In the genomic region with DNA sequence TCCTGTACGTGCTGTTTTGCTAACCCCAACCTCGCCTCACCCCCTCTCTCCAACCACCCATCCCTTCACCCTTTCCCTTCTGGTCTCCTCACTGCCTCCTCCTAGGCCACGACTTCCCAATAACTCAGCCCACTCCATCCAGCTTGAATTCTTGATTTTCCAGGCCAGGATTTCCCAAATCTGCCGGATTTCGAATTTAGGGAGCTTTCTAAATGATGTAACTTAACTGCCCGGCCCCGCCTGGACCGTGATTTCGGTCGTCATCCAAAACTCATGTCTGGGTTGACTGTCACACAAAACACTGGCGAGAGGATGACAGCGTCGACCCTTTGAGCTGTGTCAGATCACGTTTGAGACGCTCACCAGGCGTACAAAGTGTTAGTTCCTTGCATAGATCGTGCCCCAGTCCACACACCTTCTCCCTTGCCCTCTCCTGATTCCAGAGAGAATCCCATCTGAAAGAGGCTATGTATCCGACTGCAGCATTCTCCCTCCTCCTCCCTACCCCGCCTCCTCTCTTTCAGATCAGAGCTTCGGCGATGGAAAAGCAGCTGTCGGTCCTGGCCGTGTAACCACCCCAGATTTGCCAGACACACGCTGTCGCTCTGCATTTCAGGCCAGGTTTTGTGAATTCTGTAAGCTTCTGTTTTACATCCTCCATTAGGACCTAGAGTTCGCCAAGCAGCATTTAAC, we compare ENCODE assay signal across 16 cellular contexts.
A peak's percentile ranks its signal among the peaks of the same experiment; 100 is the strongest.
DNase-seq lines count a peak whose midpoint lies in the region; ATAC-seq, FAIRE-seq and TF ChIP-seq lines count a peak whose summit lies in the region.
"Had no signal": no experiment of that assay in that cellular context is flagged by ENCODE, and none has a peak within 500 bp of the region (broad histone marks: within the 10 kb centered on the region; RNA-seq: fewer than 3 reads in every experiment).

No MANE protein-coding gene starts in this region.

- H3K9me3 ChIP-seq in H9 (ENCODE audit: control insufficient read depth, low read depth, low read length): no peaks in the 10 kb centered on the region
- no peaks in the 10 kb centered on the region for H3K9me3 ChIP-seq in H1 (ENCODE audit: insufficient read depth in 2 of 2, low read depth in 1 of 2, low read length in 1 of 2)

- WGBS in H9 (ENCODE audit: extremely low coverage, insufficient read length, low lambda C conversion rate): no CpG with 5 or more reads among the region's 26 CpGs
- 2% methylated on average over 26 of the region's 26 CpGs; no CpG with 5 or more reads in 1 of the 2 experiments for WGBS in H1 (ENCODE audit: extremely low coverage in 1 of 2, insufficient coverage in 1 of 2, insufficient read length in 1 of 2, insufficient replicate concordance in 2 of 2, low coverage in 1 of 2, low lambda C conversion rate in 2 of 2, missing lambda C conversion rate in 1 of 2), 2 experiments

- H3K9ac ChIP-seq in H9 (ENCODE audit: extremely low read depth, insufficient read length, low read length) (peak overlapping the region; percentile 38), H1 (replicated peaks in 1 of 4; ENCODE audit: extremely low read depth in 1 of 4, low read depth in 3 of 4, low read length in 3 of 4) (peak overlapping the region in 1 of 4 experiments; percentile 44; a peak in 1 of 7 replicates)

- DNase-seq in Ammon's horn (ENCODE audit: low spot score) (peak; percentile 37), H9 (peak; percentile 55), H1 (ENCODE audit: low read depth in 1 of 2, low spot score in 2 of 2) (peak in 1 of 2 experiments; percentile 56), myocyte (ENCODE audit: low read depth) (peak; percentile 42), osteocyte (ENCODE audit: extremely low spot score, unreplicated experiment) (no peak), G401 (ENCODE audit: low spot score) (no peak)
- no peak for DNase-seq in activated CD8-positive, alpha-beta memory T cell treated with anti-CD3 and anti-CD28 coated beads, Interleukin-2, amount 10 ng/mL, durations not matched to agents 7 days and 5 days
- DNase-seq: activated CD8-positive, alpha-beta memory T cell treated with anti-CD3 and anti-CD28 coated beads, Interleukin-2, amount 50 U/mL, for 48 hours; C1 segment of cervical spinal cord; effector memory CD4-positive, alpha-beta T cell; GF-D8; NCI-H1436 treated with DMSO at 0.1 percent for 48 hours; NCI-H774; SIG-M5 had no signal

- H3K4me1 Mint-ChIP-seq in H9 (peaks cover 22 to 27% of the 10 kb centered on the region in 2 experiments), osteocyte (ENCODE audit: unreplicated experiment) (no peaks in the 10 kb centered on the region)
- no peaks in the 10 kb centered on the region for H3K4me1 Mint-ChIP-seq in activated T-helper 17 cell treated with anti-CD3 and anti-CD28 coated beads, Interleukin-2, amount 50 U/mL, for 72 hours
- no peaks in the 10 kb centered on the region for H3K4me1 Mint-ChIP-seq in activated CD8-positive, alpha-beta memory T cell treated with anti-CD3 and anti-CD28 coated beads, Interleukin-2, amount 10 ng/mL, durations not matched to agents 7 days and 5 days

- H3K27me3 Mint-ChIP-seq in H9 (ENCODE audit: low read depth) (peaks cover 20% of the 10 kb centered on the region), osteocyte (ENCODE audit: unreplicated experiment) (peaks cover 36% of the 10 kb centered on the region)
- peaks cover 84% of the 10 kb centered on the region for H3K27me3 Mint-ChIP-seq in activated T-helper 17 cell treated with anti-CD3 and anti-CD28 coated beads, Interleukin-2, amount 50 U/mL, for 72 hours
- peaks cover 87% of the 10 kb centered on the region for H3K27me3 Mint-ChIP-seq in activated CD8-positive, alpha-beta memory T cell treated with anti-CD3 and anti-CD28 coated beads, Interleukin-2, amount 10 ng/mL, durations not matched to agents 7 days and 5 days

- H2BK12ac ChIP-seq in H9 (ENCODE audit: insufficient read length, low read depth, low read length): no peak overlapping the region
- H2BK12ac ChIP-seq in H1 (ENCODE audit: low read depth, low read length): no peak overlapping the region

- no peak overlapping the region for H4K8ac ChIP-seq in H9 (replicated peaks; ENCODE audit: insufficient read length, low read depth, low read length)
- H4K8ac ChIP-seq in H1 (ENCODE audit: extremely low read depth, insufficient read depth, low read length): no peak overlapping the region

- H3K79me1 ChIP-seq in H9 (ENCODE audit: insufficient read depth, low read depth, low read length, poor library complexity, severe bottlenecking): no peaks in the 10 kb centered on the region
- no peaks in the 10 kb centered on the region for H3K79me1 ChIP-seq in H1 (ENCODE audit: low read depth, low read length)

- in situ Hi-C loops in G401 (cut with HindIII; ENCODE audit: low sequenced_read_pairs): no loop called here

- no peak overlapping the region for H3K27ac Mint-ChIP-seq in H9
- H3K27ac Mint-ChIP-seq in osteocyte (ENCODE audit: unreplicated experiment): no peak overlapping the region
- H3K27ac Mint-ChIP-seq in activated T-helper 17 cell treated with anti-CD3 and anti-CD28 coated beads, Interleukin-2, amount 50 U/mL, for 72 hours: no peak overlapping the region
- no peak overlapping the region for H3K27ac Mint-ChIP-seq in activated CD8-positive, alpha-beta memory T cell treated with anti-CD3 and anti-CD28 coated beads, Interleukin-2, amount 10 ng/mL, durations not matched to agents 7 days and 5 days

- H3K9me3 Mint-ChIP-seq in H9 (no peaks in the 10 kb centered on the region), osteocyte (ENCODE audit: unreplicated experiment) (no peaks in the 10 kb centered on the region)
- no peaks in the 10 kb centered on the region for H3K9me3 Mint-ChIP-seq in activated T-helper 17 cell treated with anti-CD3 and anti-CD28 coated beads, Interleukin-2, amount 50 U/mL, for 72 hours
- H3K9me3 Mint-ChIP-seq in activated CD8-positive, alpha-beta memory T cell treated with anti-CD3 and anti-CD28 coated beads, Interleukin-2, amount 10 ng/mL, durations not matched to agents 7 days and 5 days (ENCODE audit: low read depth): no peaks in the 10 kb centered on the region

- no peak for TF ChIP-seq CTCF in H9 (conservative IDR thresholded peaks at IDR 0.05)
- no peak for TF ChIP-seq CTCF in H1 (IDR thresholded peaks at IDR 0.05; ENCODE audit: control extremely low read depth in 1 of 3, insufficient read depth in 1 of 3, low read depth in 1 of 3, low read length in 3 of 3)
- no peak for TF ChIP-seq CTCF in osteocyte (IDR thresholded peaks at IDR 0.05)

- H3K79me2 ChIP-seq in H9 (ENCODE audit: insufficient read depth, low read length) (no peaks in the 10 kb centered on the region), H1 (ENCODE audit: control insufficient read depth in 1 of 2, insufficient read depth in 2 of 2, low read length in 2 of 2) (no peaks in the 10 kb centered on the region)

- H3K14ac ChIP-seq in H9 (ENCODE audit: insufficient read depth, low read length) (no peak overlapping the region), H1 (ENCODE audit: insufficient read length) (no peak overlapping the region)

- H4K20me1 ChIP-seq in H9 (ENCODE audit: control insufficient read depth, insufficient read depth, insufficient read length) (no peaks in the 10 kb centered on the region), H1 (replicated peaks in 1 of 2; ENCODE audit: control insufficient read depth in 1 of 2, insufficient read depth in 2 of 2, low read length in 2 of 2) (peaks cover 0 to 2% of the 10 kb centered on the region in 2 experiments)

- no peak overlapping the region for H4K91ac ChIP-seq in H9 (ENCODE audit: insufficient read length, low read depth, low read length)
- no peak overlapping the region for H4K91ac ChIP-seq in H1 (replicated peaks; ENCODE audit: insufficient read length, low read length)

- H2AFZ ChIP-seq in H9 (ENCODE audit: low read length) (no peak overlapping the region), H1 (ENCODE audit: low read length) (peak overlapping the region; percentile 71)

- no peak overlapping the region for H3T11ph ChIP-seq in H9 (ENCODE audit: low read length)

- CTCF ChIA-PET in H1 (lab: Charles Lee; ENCODE audit: partially characterized antibody): interaction anchor here (1.1 to 2.5 kb wide), 7 partner anchors 9 to 323 kb away, joined by 3 to 11 read pairs (median 4); no protein-coding TSS in a partner anchor
- CTCF ChIA-PET in activated CD8-positive, alpha-beta memory T cell treated with anti-CD3 and anti-CD28 coated beads, Interleukin-2, amount 10 ng/mL, durations not matched to agents 7 days and 5 days (lab: Charles Lee): interaction anchor here (1.2 to 1.3 kb wide), 3 partner anchors 10 to 205 kb away, joined by 3 to 4 read pairs (median 3); no protein-coding TSS in a partner anchor

- TF ChIP-seq EP300 in H1 (IDR thresholded peaks at IDR 0.05; ENCODE audit: borderline replicate concordance in 1 of 2, low read depth in 2 of 2, low read length in 2 of 2): no peak

- ATAC-seq in activated T-helper 17 cell treated with anti-CD3 and anti-CD28 coated beads, Interleukin-2, amount 50 U/mL, for 72 hours (replicated peaks): no peak
- no peak for ATAC-seq in activated CD8-positive, alpha-beta memory T cell treated with anti-CD3 and anti-CD28 coated beads, Interleukin-2, amount 10 ng/mL, durations not matched to agents 7 days and 5 days
- ATAC-seq: K562 had no signal

- H2BK15ac ChIP-seq in H9 (ENCODE audit: low read depth, low read length) (no peak overlapping the region), H1 (ENCODE audit: low read length) (no peak overlapping the region)

- H2AK5ac ChIP-seq in H9 (ENCODE audit: insufficient read length, low read length) (no peak overlapping the region), H1 (ENCODE audit: low read depth, low read length) (no peak overlapping the region)

- H3K4me3 Mint-ChIP-seq in H9: peak overlapping the region; percentile 56 to 90
- H3K4me3 Mint-ChIP-seq in osteocyte (ENCODE audit: unreplicated experiment): no peak overlapping the region
- no peak overlapping the region for H3K4me3 Mint-ChIP-seq in activated T-helper 17 cell treated with anti-CD3 and anti-CD28 coated beads, Interleukin-2, amount 50 U/mL, for 72 hours
- H3K4me3 Mint-ChIP-seq in activated CD8-positive, alpha-beta memory T cell treated with anti-CD3 and anti-CD28 coated beads, Interleukin-2, amount 10 ng/mL, durations not matched to agents 7 days and 5 days: no peak overlapping the region

- no peak overlapping the region for H3K4ac ChIP-seq in H9 (ENCODE audit: low read depth, low read length)
- no peak overlapping the region for H3K4ac ChIP-seq in H1 (replicated peaks; ENCODE audit: insufficient read length, low read depth, low read length)

- H3K56ac ChIP-seq in H9 (ENCODE audit: insufficient read length, low read depth, low read length) (no peak overlapping the region), H1 (replicated peaks; ENCODE audit: insufficient read length, low read depth, low read length) (no peak overlapping the region)

- H3K36me3 ChIP-seq in H1 (ENCODE audit: control insufficient read depth in 2 of 4, insufficient read depth in 4 of 4, low read length in 3 of 4): no peaks in the 10 kb centered on the region

- H3K4me1 ChIP-seq in H9 (ENCODE audit: insufficient read depth, low read length) (no peaks in the 10 kb centered on the region; the same call in 1 of the 2 replicates), H1 (replicated peaks in 1 of 4; ENCODE audit: control insufficient read depth in 3 of 4, insufficient read depth in 4 of 4, low read length in 3 of 4) (no peaks in the 10 kb centered on the region)

- no peak overlapping the region for H2BK5ac ChIP-seq in H9 (ENCODE audit: insufficient read length, low read length)
- H2BK5ac ChIP-seq in H1 (ENCODE audit: low read depth, low read length): no peak overlapping the region

- H3K18ac ChIP-seq in H9 (ENCODE audit: insufficient read length, low read depth, low read length) (no peak overlapping the region), H1 (ENCODE audit: extremely low read depth, low read length) (no peak overlapping the region)

- H4K5ac ChIP-seq in H9 (ENCODE audit: insufficient read length, low read depth, low read length) (no peak overlapping the region), H1 (ENCODE audit: insufficient read length, low read depth, low read length) (no peak overlapping the region)

- H2BK20ac ChIP-seq in H9 (ENCODE audit: low read depth, low read length, poor library complexity, severe bottlenecking) (no peak overlapping the region), H1 (ENCODE audit: low read length) (no peak overlapping the region)

- H3K27me3 ChIP-seq in H9 (ENCODE audit: insufficient read depth, low read length): peaks cover 15% of the 10 kb centered on the region; the same call in 1 of the 2 replicates
- H3K27me3 ChIP-seq in H1 (replicated peaks in 1 of 4; ENCODE audit: control insufficient read depth in 3 of 4, extremely low read depth in 1 of 4, insufficient read depth in 3 of 4, low read length in 3 of 4): peaks cover 0 to 31% (median 21%) of the 10 kb centered on the region in 4 experiments; a peak in 6 of 7 replicates

- no peak overlapping the region for H3K23ac ChIP-seq in H9 (ENCODE audit: insufficient read length, low read depth, low read length)
- no peak overlapping the region for H3K23ac ChIP-seq in H1 (ENCODE audit: insufficient read length)

- H3K23me2 ChIP-seq in H9 (ENCODE audit: insufficient read length, low read depth, low read length, poor library complexity, severe bottlenecking): peaks cover 16% of the 10 kb centered on the region
- peaks cover 13% of the 10 kb centered on the region for H3K23me2 ChIP-seq in H1 (ENCODE audit: low read depth, low read length)

- H2BK120ac ChIP-seq in H9 (ENCODE audit: low read depth, low read length, poor library complexity, severe bottlenecking) (no peak overlapping the region), H1 (replicated peaks; ENCODE audit: low read depth, low read length) (no peak overlapping the region)

- peak overlapping the region; percentile 94 for H3K4me2 ChIP-seq in H9 (ENCODE audit: insufficient read depth, insufficient read length, low read length)
- peak overlapping the region; percentile 94 to 95 for H3K4me2 ChIP-seq in H1 (ENCODE audit: insufficient read depth in 1 of 2, low read depth in 2 of 2, low read length in 2 of 2)

- FAIRE-seq in H1 (lab: Jason Lieb, UNC): no peak
- FAIRE-seq: K562 had no signal

- no peak for TF ChIP-seq RAD21 in H1 (IDR thresholded peaks at IDR 0.05 in 1 of 2, conservative IDR thresholded peaks at IDR 0.05 in 1 of 2; ENCODE audit: low read depth in 2 of 2, low read length in 2 of 2)

- peak overlapping the region; percentile 58 to 80 (median 74) for H3K4me3 ChIP-seq in H1 (ENCODE audit: extremely low read depth in 1 of 4, insufficient read depth in 2 of 4, low read depth in 3 of 4, low read length in 4 of 4)
- H3K4me3 ChIP-seq: K562 had no signal

- no peak for TF ChIP-seq POLR2A in H1 (IDR thresholded peaks at IDR 0.05; ENCODE audit: control extremely low read depth in 1 of 2, low read depth in 2 of 2, low read length in 2 of 2)

- H3K27ac ChIP-seq in H9 (ENCODE audit: insufficient read length, low read depth, low read length) (no peak overlapping the region), H1 (ENCODE audit: low read depth, low read length) (no peak overlapping the region)

- H3K36me3 Mint-ChIP-seq in H9 (ENCODE audit: insufficient read depth in 1 of 3, low read depth in 3 of 3) (no peaks in the 10 kb centered on the region; a peak in 1 of 7 replicates), osteocyte (ENCODE audit: unreplicated experiment) (no peaks in the 10 kb centered on the region)
- peaks cover 9% of the 10 kb centered on the region for H3K36me3 Mint-ChIP-seq in activated T-helper 17 cell treated with anti-CD3 and anti-CD28 coated beads, Interleukin-2, amount 50 U/mL, for 72 hours (ENCODE audit: low read depth)
- H3K36me3 Mint-ChIP-seq in activated CD8-positive, alpha-beta memory T cell treated with anti-CD3 and anti-CD28 coated beads, Interleukin-2, amount 10 ng/mL, durations not matched to agents 7 days and 5 days: peaks cover 3% of the 10 kb centered on the region

- POLR2A ChIA-PET in H1 (lab: Charles Lee; ENCODE audit: partially characterized antibody): interaction anchor here (0.7 to 1.3 kb wide), 6 partner anchors 12 to 1549 kb away, joined by 3 to 4 read pairs (median 4); no protein-coding TSS in a partner anchor

Comparison
In these comparisons a context has a peak if more than half of its experiments do, and no peak if none do; other contexts are left out.
1. DNase-seq: peak in Ammon's horn (single experiment), H9 (single experiment) and myocyte (single experiment); none in osteocyte (single experiment), activated CD8-positive, alpha-beta memory T cell treated with anti-CD3 and anti-CD28 coated beads, Interleukin-2, amount 10 ng/mL, durations not matched to agents 7 days and 5 days (single experiment) and G401 (single experiment).
2. H3K4me3 Mint-ChIP-seq: peak in H9 (2 of 2); none in osteocyte (single experiment), activated T-helper 17 cell treated with anti-CD3 and anti-CD28 coated beads, Interleukin-2, amount 50 U/mL, for 72 hours (single experiment) and activated CD8-positive, alpha-beta memory T cell treated with anti-CD3 and anti-CD28 coated beads, Interleukin-2, amount 10 ng/mL, durations not matched to agents 7 days and 5 days (single experiment).